In genomic region chr12:121217066-121217465, GRCh38 we compare ENCODE assay signal across 1 cellular context.
A peak's percentile ranks its signal among the peaks of the same experiment; 100 is the strongest.
TF ChIP-seq lines count a peak whose summit lies in the region.

No MANE protein-coding gene starts in this region.

TF ChIP-seq in HepG2, 621 proteins besides CTCF, POLR2A, EP300 and RAD21 (continued from another document and continues in another):
- no peak for TF ChIP-seq HOMEZ (CRISPR knock-in tag; IDR thresholded peaks at IDR 0.05; ENCODE audit: low read depth)
- TF ChIP-seq SRF (IDR thresholded peaks at IDR 0.05; ENCODE audit: low read depth, low read length) = no peak
- TF ChIP-seq MXD1 (CRISPR knock-in tag; IDR thresholded peaks at IDR 0.05) = no peak
- TF ChIP-seq SMARCC2 (IDR thresholded peaks at IDR 0.05) = no peak
- TF ChIP-seq ZNF280B (CRISPR knock-in tag; IDR thresholded peaks at IDR 0.05; ENCODE audit: borderline replicate concordance) = no peak
- no peak for TF ChIP-seq SNAPC2 (CRISPR knock-in tag; IDR thresholded peaks at IDR 0.05)
- no peak for TF ChIP-seq ADNP (CRISPR knock-in tag; IDR thresholded peaks at IDR 0.05)
- TF ChIP-seq FOXP4 (CRISPR knock-in tag; IDR thresholded peaks at IDR 0.05) = peak; percentile 44; the same call in 1 of the 2 replicates
- no peak for TF ChIP-seq FOXO4 (CRISPR knock-in tag; conservative IDR thresholded peaks at IDR 0.05)
- TF ChIP-seq TEAD2 (CRISPR knock-in tag; IDR thresholded peaks at IDR 0.05) = no peak
- no peak for TF ChIP-seq MAFF (IDR thresholded peaks at IDR 0.05; ENCODE audit: low read depth, low read length)
- TF ChIP-seq MED1 (CRISPR knock-in tag; IDR thresholded peaks at IDR 0.05) = 0 out of 2 replicates have a peak, but pooled peaks have one; percentile 21
- TF ChIP-seq NCOA1 (CRISPR knock-in tag; IDR thresholded peaks at IDR 0.05) = no peak
- TF ChIP-seq TBX2 (CRISPR knock-in tag; IDR thresholded peaks at IDR 0.05; ENCODE audit: borderline replicate concordance) = no peak
- no peak for TF ChIP-seq MAFK (conservative IDR thresholded peaks at IDR 0.05 in 1 of 2, IDR thresholded peaks at IDR 0.05 in 1 of 2; ENCODE audit: low read length in 2 of 2)
- no peak for TF ChIP-seq MNT (IDR thresholded peaks at IDR 0.05)
- TF ChIP-seq ZNF777 (CRISPR knock-in tag; IDR thresholded peaks at IDR 0.05) = no peak
- no peak for TF ChIP-seq ZNF30 (CRISPR knock-in tag; IDR thresholded peaks at IDR 0.05)
- no peak for TF ChIP-seq AGO2 (optimal IDR thresholded peaks at IDR 0.05; ENCODE audit: low read depth, low read length)
- no peak for TF ChIP-seq SRSF1 (optimal IDR thresholded peaks at IDR 0.05; ENCODE audit: low read depth, low read length)
- TF ChIP-seq MYC (CRISPR knock-in tag; IDR thresholded peaks at IDR 0.05; ENCODE audit: borderline replicate concordance) = no peak
- TF ChIP-seq ZFP1 (CRISPR knock-in tag; IDR thresholded peaks at IDR 0.05) = no peak
- no peak for TF ChIP-seq ZNF260 (CRISPR knock-in tag; IDR thresholded peaks at IDR 0.05; ENCODE audit: borderline replicate concordance, low read depth)
- no peak for TF ChIP-seq ZNF281 (CRISPR knock-in tag; IDR thresholded peaks at IDR 0.05; ENCODE audit: borderline replicate concordance)
- no peak for TF ChIP-seq ZNF839 (CRISPR knock-in tag; IDR thresholded peaks at IDR 0.05; ENCODE audit: borderline replicate concordance)
- no peak for TF ChIP-seq GMEB1 (CRISPR knock-in tag; IDR thresholded peaks at IDR 0.05; ENCODE audit: borderline replicate concordance)
- no peak for TF ChIP-seq FOSL1 (CRISPR knock-in tag; IDR thresholded peaks at IDR 0.05; ENCODE audit: borderline replicate concordance)
- no peak for TF ChIP-seq ZSCAN21 (CRISPR knock-in tag; IDR thresholded peaks at IDR 0.05; ENCODE audit: borderline replicate concordance)
- no peak for TF ChIP-seq RAD51 (IDR thresholded peaks at IDR 0.05; ENCODE audit: borderline replicate concordance)
- no peak for TF ChIP-seq SYNCRIP (IDR thresholded peaks at IDR 0.05; ENCODE audit: insufficient read depth, low read depth, low read length)
- TF ChIP-seq CBFB (CRISPR knock-in tag; IDR thresholded peaks at IDR 0.05) = no peak
- TF ChIP-seq ZNF580 (CRISPR knock-in tag; IDR thresholded peaks at IDR 0.05; ENCODE audit: borderline replicate concordance, low read depth) = no peak
- no peak for TF ChIP-seq ZNF550 (CRISPR knock-in tag; IDR thresholded peaks at IDR 0.05; ENCODE audit: borderline replicate concordance)
- TF ChIP-seq RARA (CRISPR knock-in tag; IDR thresholded peaks at IDR 0.05) = peak; percentile 59
- TF ChIP-seq ZNF501 (CRISPR knock-in tag; IDR thresholded peaks at IDR 0.05) = no peak
- no peak for TF ChIP-seq ZNF337 (CRISPR knock-in tag; IDR thresholded peaks at IDR 0.05; ENCODE audit: borderline replicate concordance, low read depth)
- peak; percentile 27; the same call in 1 of the 2 replicates for TF ChIP-seq SAP130 (CRISPR knock-in tag; IDR thresholded peaks at IDR 0.05; ENCODE audit: low read depth)
- no peak for TF ChIP-seq MATR3 (CRISPR knock-in tag; IDR thresholded peaks at IDR 0.05)
- TF ChIP-seq KDM3A (CRISPR knock-in tag; IDR thresholded peaks at IDR 0.05; ENCODE audit: low read depth) = no peak
- TF ChIP-seq ZNF20 (CRISPR knock-in tag; IDR thresholded peaks at IDR 0.05) = no peak
- no peak for TF ChIP-seq ZNF724P (CRISPR knock-in tag; IDR thresholded peaks at IDR 0.05; ENCODE audit: borderline replicate concordance)
- no peak for TF ChIP-seq ZFX (CRISPR knock-in tag; IDR thresholded peaks at IDR 0.05; ENCODE audit: low read depth)
- no peak for TF ChIP-seq ZNF280D (CRISPR knock-in tag; IDR thresholded peaks at IDR 0.05)
- no peak for TF ChIP-seq ZNF496 (CRISPR knock-in tag; IDR thresholded peaks at IDR 0.05; ENCODE audit: insufficient replicate concordance)
- TF ChIP-seq REXO4 (CRISPR knock-in tag; IDR thresholded peaks at IDR 0.05; ENCODE audit: borderline replicate concordance) = no peak
- TF ChIP-seq JUND (CRISPR knock-in tag; IDR thresholded peaks at IDR 0.05) = no peak
- no peak for TF ChIP-seq MTF2 (CRISPR knock-in tag; IDR thresholded peaks at IDR 0.05; ENCODE audit: borderline replicate concordance)
- no peak for TF ChIP-seq ZSCAN31 (CRISPR knock-in tag; IDR thresholded peaks at IDR 0.05; ENCODE audit: low read depth)
- no peak for TF ChIP-seq PCBP1 (IDR thresholded peaks at IDR 0.05; ENCODE audit: borderline replicate concordance, low read depth, low read length)
